8 cellular contexts compared by ENCODE assay signal in the genomic region with DNA sequence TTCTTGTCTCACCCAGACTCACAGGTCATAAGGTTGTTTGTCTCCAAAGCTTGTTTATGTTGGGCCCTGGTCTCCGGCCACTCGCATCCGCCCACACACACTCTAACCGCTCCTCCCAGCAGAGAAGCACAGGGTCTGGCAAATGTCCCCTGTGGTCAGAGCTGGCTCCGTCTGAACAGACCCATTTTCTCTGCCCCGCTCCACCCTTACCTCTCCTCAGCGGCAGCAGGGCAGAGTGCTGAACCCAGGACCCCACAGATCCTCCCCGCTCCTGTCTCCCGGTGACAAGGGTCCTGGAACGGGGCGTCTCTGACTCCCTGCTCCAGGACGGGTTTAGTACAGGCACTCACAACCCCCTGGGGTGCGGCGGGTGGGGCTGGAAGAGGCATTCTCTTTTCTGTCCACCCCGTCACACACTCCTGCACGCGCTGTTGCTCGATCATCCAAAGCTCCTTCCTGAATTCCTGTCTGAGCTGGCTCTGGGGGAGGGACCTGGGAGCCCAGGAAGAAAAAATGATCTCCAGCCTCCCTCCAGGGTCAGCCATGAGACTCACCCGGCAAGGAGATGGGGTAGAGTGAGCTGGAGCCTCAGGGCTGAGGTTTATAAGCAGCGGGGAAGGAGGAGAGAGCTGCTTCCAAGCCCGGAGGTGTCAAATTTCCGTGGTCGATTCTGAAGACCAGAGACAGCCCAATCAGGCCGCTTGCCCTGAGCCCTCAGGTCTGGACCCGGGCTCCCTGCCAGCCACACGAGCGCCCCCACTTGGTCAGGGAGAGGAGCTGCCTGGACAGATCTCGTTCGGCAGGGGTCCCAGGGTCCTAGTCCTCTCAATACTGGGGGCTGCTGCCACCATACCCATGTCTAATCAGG. TPM values are rescaled to one million over a fixed set of nuclear protein-coding genes. Genes with fewer than 3 reads are reported as not detected.
DNase-seq lines count a peak whose midpoint lies in the region; ATAC-seq and TF ChIP-seq lines count a peak whose summit lies in the region.

A gene (minus strand): TSS at position 577 of the 868 bp plus-strand sequence. CDS start 1,033 bp downstream, outside the sequence.

- H3K4me3 ChIP-seq in AG04449 (ENCODE audit: low read depth, low read length) = peak within 1 kb of the TSS; percentile 84

- CTCF ChIA-PET in AG04449 (lab: Yijun Ruan, JAX) = interaction anchor here (0.6 to 14.0 kb wide), 26 partner anchors 9 to 326 kb away, joined by 3 to 178 read pairs (median 4); a partner anchor contains a TSS

- H3K9me3 Mint-ChIP-seq in progenitor cell of endocrine pancreas (ENCODE audit: low read depth) = no peaks in the 10 kb centered on the region

- POLR2A ChIA-PET in AG04449 (lab: Yijun Ruan, JAX) = interaction anchor here (0.6 to 2.7 kb wide), 33 partner anchors 9 to 363 kb away, joined by 3 to 127 read pairs (median 5); a partner anchor contains a TSS

- no peak for ATAC-seq in HG03039 (IDR thresholded peaks at IDR 0.05; ENCODE audit: unreplicated experiment)

- peak within 1 kb of the TSS; percentile 99 for H3K27ac Mint-ChIP-seq in progenitor cell of endocrine pancreas

- H3K36me3 Mint-ChIP-seq in progenitor cell of endocrine pancreas (ENCODE audit: insufficient read depth) = peaks cover 7% of the 10 kb centered on the region

- peak; percentile 84 for TF ChIP-seq CTCF in AG04449 (IDR thresholded peaks at IDR 0.05; ENCODE audit: insufficient read depth, low read length, missing control alignments)
- peak; percentile 84 for TF ChIP-seq CTCF in progenitor cell of endocrine pancreas (IDR thresholded peaks at IDR 0.05; ENCODE audit: unreplicated experiment)

- H3K27me3 Mint-ChIP-seq in progenitor cell of endocrine pancreas = no peaks in the 10 kb centered on the region

- peak within 1 kb of the TSS; percentile 92 for H3K4me3 Mint-ChIP-seq in progenitor cell of endocrine pancreas (ENCODE audit: low read depth)

- DNase-seq in AG04449 (ENCODE audit: low read depth, low spot score) (peak; percentile 70), H4 (ENCODE audit: low spot score) (peak; percentile 94), NCI-H510A treated with DMSO at 0.1 percent for 48 hours (lab: John Stamatoyannopoulos, UW) (peak; percentile 91), astrocyte of the hippocampus (ENCODE audit: low read depth, low spot score) (peak; percentile 95), hepatic stellate cell (ENCODE audit: low spot score) (peak; percentile 93), progenitor cell of endocrine pancreas (ENCODE audit: low spot score, unreplicated experiment) (peak; percentile 85), NCI-H446 treated with DMSO at 0.1 percent for 48 hours (lab: John Stamatoyannopoulos, UW) (no peak)

- H3K4me1 Mint-ChIP-seq in progenitor cell of endocrine pancreas (ENCODE audit: low read depth) = peaks cover 34% of the 10 kb centered on the region

RNA-seq across cellular contexts. Expression of the gene that starts here (rescaled TPM):
- total RNA-seq in H4 (2014; rRNA removed; shearing (Covaris generic)) = 160 and 175 TPM in 2 replicates
- total RNA-seq in progenitor cell of endocrine pancreas = 63.6 and 67.5 TPM in 2 replicates
